ENCODE assay signal across 5 cellular contexts in genomic region chr14:39341126-39341525, GRCh38.
DNase-seq lines count a peak whose midpoint lies in the region; ATAC-seq, FAIRE-seq and TF ChIP-seq lines count a peak whose summit lies in the region.
"Not testable (repeated sequence)": the region's sequence is repeated elsewhere in the genome, so short reads cannot be mapped to it uniquely, and the experiment has no call there.

No MANE protein-coding gene starts in this region.

- 99% methylated on average over 7 of the region's 7 CpGs for WGBS in A549 (ENCODE audit: missing lambda C conversion rate)

- ATAC-seq in A549; WTC11; activated CD8-positive, alpha-beta T cell treated with anti-CD3 and anti-CD28 coated beads for 36 hours: not testable (repeated sequence)

- not testable (repeated sequence) for TF ChIP-seq RAD21 in A549 (conservative IDR thresholded peaks at IDR 0.05 in 1 of 2, IDR thresholded peaks at IDR 0.05 in 1 of 2)

- not testable (repeated sequence) for H3K4me3 Mint-ChIP-seq in T-helper 2 cell treated with Interferon-gamma antibody and Interleukin-4, amounts not matched to agents 5 μg/mL and 100 μg/mL, for 36 hours; WTC11; activated CD8-positive, alpha-beta T cell treated with anti-CD3 and anti-CD28 coated beads for 36 hours

- FAIRE-seq in A549 (lab: Jason Lieb, UNC) = not testable (repeated sequence)

- peaks cover 24% of the 10 kb centered on the region for H3K4me1 Mint-ChIP-seq in T-helper 2 cell treated with Interferon-gamma antibody and Interleukin-4, amounts not matched to agents 5 μg/mL and 100 μg/mL, for 36 hours (ENCODE audit: low read depth)
- not testable (repeated sequence) for H3K4me1 Mint-ChIP-seq in WTC11
- H3K4me1 Mint-ChIP-seq in activated CD8-positive, alpha-beta T cell treated with anti-CD3 and anti-CD28 coated beads for 36 hours (ENCODE audit: low read depth) = peaks cover 19% of the 10 kb centered on the region

- H3K36me3 ChIP-seq in HEK293 (ENCODE audit: control insufficient read depth in 2 of 2, insufficient read depth in 1 of 2, low read length in 2 of 2) = not testable (repeated sequence)

- H3K9me3 Mint-ChIP-seq in T-helper 2 cell treated with Interferon-gamma antibody and Interleukin-4, amounts not matched to agents 5 μg/mL and 100 μg/mL, for 36 hours; WTC11; activated CD8-positive, alpha-beta T cell treated with anti-CD3 and anti-CD28 coated beads for 36 hours: not testable (repeated sequence)

- H3K4me3 ChIP-seq in A549; HEK293 (ENCODE audit: low read depth, low read length): not testable (repeated sequence)

- not testable (repeated sequence) for H3K9me3 ChIP-seq in A549; HEK293 (ENCODE audit: control insufficient read depth, insufficient read depth, low read depth, low read length)

- intact Hi-C loops in activated CD8-positive, alpha-beta T cell treated with anti-CD3 and anti-CD28 coated beads for 36 hours (cut with micrococcal nuclease) = loop anchor here (5.0 kb wide), 1 partner anchor 41 kb away; no protein-coding TSS in a partner anchor

- not testable (repeated sequence) for TF ChIP-seq CTCF in A549 (IDR thresholded peaks at IDR 0.05); HEK293 (tag by site-specific recombination; IDR thresholded peaks at IDR 0.05); WTC11 (IDR thresholded peaks at IDR 0.05); activated CD8-positive, alpha-beta T cell treated with anti-CD3 and anti-CD28 coated beads for 36 hours (IDR thresholded peaks at IDR 0.05)

- peaks cover 41% of the 10 kb centered on the region for H3K36me3 Mint-ChIP-seq in T-helper 2 cell treated with Interferon-gamma antibody and Interleukin-4, amounts not matched to agents 5 μg/mL and 100 μg/mL, for 36 hours (ENCODE audit: low read depth)
- H3K36me3 Mint-ChIP-seq in WTC11 = not testable (repeated sequence)
- H3K36me3 Mint-ChIP-seq in activated CD8-positive, alpha-beta T cell treated with anti-CD3 and anti-CD28 coated beads for 36 hours (ENCODE audit: low read depth) = peaks cover 17% of the 10 kb centered on the region

- H3K27me3 Mint-ChIP-seq in T-helper 2 cell treated with Interferon-gamma antibody and Interleukin-4, amounts not matched to agents 5 μg/mL and 100 μg/mL, for 36 hours (ENCODE audit: low read depth); WTC11 (ENCODE audit: low read depth); activated CD8-positive, alpha-beta T cell treated with anti-CD3 and anti-CD28 coated beads for 36 hours: not testable (repeated sequence)

- not testable (repeated sequence) for H3K4me1 ChIP-seq in A549
- H3K4me1 ChIP-seq in HEK293 (ENCODE audit: control insufficient read depth, insufficient read depth, low read length) = peaks cover 14% of the 10 kb centered on the region; the same call in 1 of the 2 replicates

- H3K27ac Mint-ChIP-seq in T-helper 2 cell treated with Interferon-gamma antibody and Interleukin-4, amounts not matched to agents 5 μg/mL and 100 μg/mL, for 36 hours = peak overlapping the region; percentile 11
- not testable (repeated sequence) for H3K27ac Mint-ChIP-seq in WTC11
- peak overlapping the region; percentile 32 for H3K27ac Mint-ChIP-seq in activated CD8-positive, alpha-beta T cell treated with anti-CD3 and anti-CD28 coated beads for 36 hours

- CTCF ChIA-PET in A549 (lab: Yijun Ruan, JAX); HEK293 (lab: Yijun Ruan, JAX); WTC11 (lab: Charles Lee); activated CD8-positive, alpha-beta T cell treated with anti-CD3 and anti-CD28 coated beads for 36 hours (lab: Charles Lee): not testable (repeated sequence)

- not testable (repeated sequence) for TF ChIP-seq POLR2A in A549 (IDR thresholded peaks at IDR 0.05; ENCODE audit: low read length)

- POLR2A ChIA-PET in A549 (lab: Yijun Ruan, JAX); WTC11 (lab: Charles Lee); activated CD8-positive, alpha-beta T cell treated with anti-CD3 and anti-CD28 coated beads for 36 hours (lab: Charles Lee): not testable (repeated sequence)
- POLR2A ChIA-PET in HEK293 (lab: Yijun Ruan, JAX) = interaction anchor here (0.8 kb wide), 1 partner anchor 171 kb away, joined by 3 read pairs; the partner anchor contains the start of gene TRAPPC6B

- not testable (repeated sequence) for TF ChIP-seq EP300 in A549 (IDR thresholded peaks at IDR 0.05)

- H3K27ac ChIP-seq in A549; HEK293 (ENCODE audit: extremely low read depth, low read depth, low read length): not testable (repeated sequence)

- not testable (repeated sequence) for H3K4me2 ChIP-seq in A549

- not testable (repeated sequence) for DNase-seq in A549 (ENCODE audit: low read depth in 1 of 2, low spot score in 1 of 2); T-helper 2 cell treated with Interferon-gamma antibody and Interleukin-4, amounts not matched to agents 5 μg/mL and 100 μg/mL, for 36 hours (ENCODE audit: low spot score); WTC11 (ENCODE audit: low spot score); activated CD8-positive, alpha-beta T cell treated with anti-CD3 and anti-CD28 coated beads for 36 hours

TF ChIP-seq in A549, 52 proteins besides CTCF, POLR2A, EP300 and RAD21:
- peak; percentile 86 for TF ChIP-seq ZC3H11A (IDR thresholded peaks at IDR 0.05)

TF ChIP-seq in HEK293, 187 proteins besides CTCF, POLR2A, EP300 and RAD21 (continues in another document):
- TF ChIP-seq ZNF202 (tag by site-specific recombination; IDR thresholded peaks at IDR 0.05; ENCODE audit: borderline replicate concordance) (0 out of 2 replicates have a peak, but pooled peaks have one; percentile 22), ZNF433 (tag by site-specific recombination; IDR thresholded peaks at IDR 0.05; ENCODE audit: low read depth) (0 out of 2 replicates have a peak, but pooled peaks have one; percentile 15), ZNF555 (tag by site-specific recombination; conservative IDR thresholded peaks at IDR 0.05) (peak; percentile 26)

TF ChIP-seq in WTC11, 78 proteins besides CTCF, POLR2A, EP300 and RAD21:
- TF ChIP-seq HMGA2 (CRISPR knock-in tag; IDR thresholded peaks at IDR 0.05) = peak; percentile 50; the same call in 1 of the 2 replicates
